In genomic region chr7:110148054-110148453, GRCh38 we compare ENCODE assay signal across 23 cellular contexts.
"Had no signal": no experiment of that assay in that cellular context is flagged by ENCODE, and none has a peak within 500 bp of the region (broad histone marks: within the 10 kb centered on the region; RNA-seq: fewer than 3 reads in every experiment).

No MANE protein-coding gene starts in this region.

- H3K9me3 ChIP-seq: tibial artery, vagina had no signal

- H3K27ac Mint-ChIP-seq: activated naive CD8-positive, alpha-beta T cell; nephron progenitor cell had no signal

- H3K27me3 ChIP-seq: tibial artery, vagina had no signal

- H3K27me3 Mint-ChIP-seq: activated naive CD8-positive, alpha-beta T cell had no signal

- H3K36me3 Mint-ChIP-seq: activated naive CD8-positive, alpha-beta T cell had no signal

- H3K4me3 ChIP-seq: lung, tibial artery, vagina had no signal

- DNase-seq: activated CD8-positive, alpha-beta memory T cell treated with anti-CD3 and anti-CD28 coated beads for 24 hours; activated CD8-positive, alpha-beta memory T cell treated with anti-CD3 and anti-CD28 coated beads, Interleukin-2, amount 50 U/mL, for 48 hours; activated gamma-delta T cell; amniotic stem cell; foreskin fibroblast; glutamatergic neuron; hippocampal formation; midbrain; nephron progenitor cell; nucleus accumbens; stimulated activated CD4-positive, alpha-beta T cell treated with anti-CD3 and anti-CD28 coated beads, Interleukin-12 subunit alpha, Interleukin-12 subunit beta, amount 100 ng/mL, for 4 hours; stimulated activated CD4-positive, alpha-beta T cell treated with anti-CD3 and anti-CD28 coated beads, Interleukin-1b, Interleukin-23, amount 100 ng/mL, for 48 hours; stimulated activated CD8-positive, alpha-beta memory T cell treated with anti-CD3 and anti-CD28 coated beads, Interleukin-4, amount 100 ng/mL, for 48 hours; stimulated activated naive CD8-positive, alpha-beta T cell treated with anti-CD3 and anti-CD28 coated beads, Interleukin-15, Interleukin-2, amounts not matched to agents 100 U/mL and 50 U/mL, for 24 hours; substantia nigra; T-helper 1 cell; T1000; tibial artery had no signal

- H3K27ac ChIP-seq: epithelial cell of prostate, tibial artery, vagina had no signal

- H3K4me1 ChIP-seq: tibial artery, vagina had no signal

- H3K36me3 ChIP-seq: tibial artery, vagina had no signal

- H3K4me3 Mint-ChIP-seq: activated naive CD8-positive, alpha-beta T cell; nephron progenitor cell had no signal

- ATAC-seq: activated CD4-positive, CD25-positive, alpha-beta regulatory T cell treated with anti-CD3 and anti-CD28 coated beads, Interleukin-2, amount 50 U/mL, for 24 hours; stimulated activated naive CD8-positive, alpha-beta T cell treated with anti-CD3 and anti-CD28 coated beads, Interleukin-15, Interleukin-2, amounts not matched to agents 100 U/mL and 50 U/mL, for 24 hours had no signal

- H3K4me1 Mint-ChIP-seq: nephron progenitor cell had no signal
